ENCODE assay signal across 23 cellular contexts in genomic region chr1:214923516-214923915, GRCh38.
"Had no signal": no experiment of that assay in that cellular context is flagged by ENCODE, and none has a peak within 500 bp of the region (broad histone marks: within the 10 kb centered on the region; RNA-seq: fewer than 3 reads in every experiment).

No MANE protein-coding gene starts in this region.

- H3K27me3 ChIP-seq: gastroesophageal sphincter, heart left ventricle, sigmoid colon, testis had no signal

- H3K4me3 Mint-ChIP-seq: activated T-cell treated with anti-CD3 and anti-CD28 coated beads, Interleukin-2, amount 50 U/mL, for 72 hours; mesothelial cell of epicardium; natural killer cell treated with Interleukin-12 subunit alpha and Interleukin-12 subunit beta and Interleukin-15 and Interleukin-18, amount 100 ng/mL, for 72 hours; stimulated activated effector memory CD8-positive, alpha-beta T cell treated with anti-CD3 and anti-CD28 coated beads, Interleukin-12 subunit alpha, Interleukin-12 subunit beta, amount 100 ng/mL, for 72 hours; type B pancreatic cell had no signal

- H3K9me3 Mint-ChIP-seq: activated naive CD4-positive, alpha-beta T cell treated with anti-CD3 and anti-CD28 coated beads, Interleukin-2, amount 50 U/mL, for 72 hours; activated T-cell treated with anti-CD3 and anti-CD28 coated beads, Interleukin-2, amount 50 U/mL, for 72 hours; mesothelial cell of epicardium; type B pancreatic cell had no signal

- H3K9me3 ChIP-seq: gastroesophageal sphincter, heart left ventricle, testis had no signal

- H3K4me1 Mint-ChIP-seq: stimulated activated effector memory CD8-positive, alpha-beta T cell treated with anti-CD3 and anti-CD28 coated beads, Interleukin-12 subunit alpha, Interleukin-12 subunit beta, amount 100 ng/mL, for 72 hours had no signal

- H3K27ac Mint-ChIP-seq: activated naive CD4-positive, alpha-beta T cell treated with anti-CD3 and anti-CD28 coated beads, Interleukin-2, amount 50 U/mL, for 72 hours; activated T-cell treated with anti-CD3 and anti-CD28 coated beads, Interleukin-2, amount 50 U/mL, for 72 hours; mesothelial cell of epicardium; natural killer cell treated with Interleukin-12 subunit alpha and Interleukin-12 subunit beta and Interleukin-15 and Interleukin-18, amount 100 ng/mL, for 72 hours; stimulated activated effector memory CD8-positive, alpha-beta T cell treated with anti-CD3 and anti-CD28 coated beads, Interleukin-12 subunit alpha, Interleukin-12 subunit beta, amount 100 ng/mL, for 72 hours; type B pancreatic cell had no signal

- ATAC-seq: activated naive CD4-positive, alpha-beta T cell treated with anti-CD3 and anti-CD28 coated beads, Interleukin-2, amount 50 U/mL, for 72 hours; activated T-cell treated with anti-CD3 and anti-CD28 coated beads, Interleukin-2, amount 50 U/mL, for 72 hours; esophagus mucosa; gastroesophageal sphincter; heart left ventricle; left lobe of liver; natural killer cell treated with Interleukin-12 subunit alpha and Interleukin-12 subunit beta and Interleukin-15 and Interleukin-18, amount 100 ng/mL, for 72 hours; stimulated activated effector memory CD8-positive, alpha-beta T cell treated with anti-CD3 and anti-CD28 coated beads, Interleukin-12 subunit alpha, Interleukin-12 subunit beta, amount 100 ng/mL, for 72 hours had no signal

- H3K4me3 ChIP-seq: gastroesophageal sphincter, heart left ventricle, sigmoid colon, testis had no signal

- H3K36me3 ChIP-seq: gastroesophageal sphincter, heart left ventricle, sigmoid colon, WERI-Rb-1 had no signal

- H3K27ac ChIP-seq: gastroesophageal sphincter, heart left ventricle, parathyroid adenoma, sigmoid colon, testis, WERI-Rb-1 had no signal

- H3K9ac ChIP-seq: parathyroid adenoma had no signal

- DNase-seq: activated CD4-positive, alpha-beta T cell treated with anti-CD3 and anti-CD28 coated beads for 1 hour; activated CD8-positive, alpha-beta memory T cell treated with anti-CD3 and anti-CD28 coated beads for 24 hours; activated CD8-positive, alpha-beta memory T cell treated with anti-CD3 and anti-CD28 coated beads, Interleukin-2, amount 50 U/mL, for 48 hours; activated gamma-delta T cell treated with Interleukin-2 at 50 U/mL for 16 hours; activated T-cell treated with anti-CD3 and anti-CD28 coated beads, Interleukin-2, amount 50 U/mL, for 72 hours; cerebellar nuclear complex; cortex of kidney; heart left ventricle; kidney; sigmoid colon; stimulated activated CD4-positive, alpha-beta T cell treated with anti-CD3 and anti-CD28 coated beads, Interleukin-4, amount 100 ng/mL, for 24 hours; testis; WERI-Rb-1 had no signal

- H3K79me2 ChIP-seq: parathyroid adenoma had no signal

- FAIRE-seq: bronchial epithelial cell, kidney had no signal

- H3K36me3 Mint-ChIP-seq: activated naive CD4-positive, alpha-beta T cell treated with anti-CD3 and anti-CD28 coated beads, Interleukin-2, amount 50 U/mL, for 72 hours; mesothelial cell of epicardium; natural killer cell treated with Interleukin-12 subunit alpha and Interleukin-12 subunit beta and Interleukin-15 and Interleukin-18, amount 100 ng/mL, for 72 hours; stimulated activated effector memory CD8-positive, alpha-beta T cell treated with anti-CD3 and anti-CD28 coated beads, Interleukin-12 subunit alpha, Interleukin-12 subunit beta, amount 100 ng/mL, for 72 hours; type B pancreatic cell had no signal

- H3K27me3 Mint-ChIP-seq: natural killer cell treated with Interleukin-12 subunit alpha and Interleukin-12 subunit beta and Interleukin-15 and Interleukin-18, amount 100 ng/mL, for 72 hours had no signal

- H3K4me1 ChIP-seq: gastroesophageal sphincter, heart left ventricle, parathyroid adenoma, sigmoid colon, testis had no signal

- H2AFZ ChIP-seq: parathyroid adenoma had no signal
